In genomic region chr16:19174478-19174877, GRCh38 we compare ENCODE assay signal across 27 cellular contexts. TPM values are rescaled to one million over a fixed set of nuclear protein-coding genes. Genes with fewer than 3 reads are reported as not detected.
A peak's percentile ranks its signal among the peaks of the same experiment; 100 is the strongest.
DNase-seq lines count a peak whose midpoint lies in the region; ATAC-seq, FAIRE-seq and TF ChIP-seq lines count a peak whose summit lies in the region.
"Had no signal": no experiment of that assay in that cellular context is flagged by ENCODE, and none has a peak within 500 bp of the region (broad histone marks: within the 10 kb centered on the region; RNA-seq: fewer than 3 reads in every experiment).

No MANE protein-coding gene starts in this region.

- no peak for TF ChIP-seq CTCF in HepG2 (CRISPR knock-in tag; IDR thresholded peaks at IDR 0.05)
- no peak for TF ChIP-seq CTCF in right lobe of liver (IDR thresholded peaks at IDR 0.05)
- no peak for TF ChIP-seq CTCF in K562 (IDR thresholded peaks at IDR 0.05 in 2 of 3, conservative IDR thresholded peaks at IDR 0.05 in 1 of 3; ENCODE audit: insufficient read depth in 2 of 3, low read depth in 1 of 3, low read length in 3 of 3)

- TF ChIP-seq EP300 in HepG2 (IDR thresholded peaks at IDR 0.05; ENCODE audit: low read depth in 2 of 2, low read length in 2 of 2) (no peak), HepG2 (CRISPR knock-in tag; IDR thresholded peaks at IDR 0.05; ENCODE audit: borderline replicate concordance) (no peak), K562 (IDR thresholded peaks at IDR 0.05; ENCODE audit: low read length) (no peak)

- intact Hi-C loops in HepG2 (cut with micrococcal nuclease; ENCODE audit: unreplicated experiment) (no loop called here), right lobe of liver (cut with DNase I) (loop anchor here in 1 of 2 donors (10.0 kb wide), 1 partner anchor 90 kb away; no protein-coding TSS in a partner anchor), K562 (cut with micrococcal nuclease) (loop anchor here (10.0 kb wide), 1 partner anchor 200 kb away; no protein-coding TSS in a partner anchor)
- intact Hi-C loops in dendritic cell treated with granulocyte-macrophage colony-stimulating factor and Interleukin-4, amounts not matched to agents 40 ng/mL and 50 ng/mL, for 4 days (cut with micrococcal nuclease), result no loop called here

- peak overlapping the region; percentile 75 for H3K27ac Mint-ChIP-seq in dendritic cell treated with granulocyte-macrophage colony-stimulating factor and Interleukin-4, amounts not matched to agents 40 ng/mL and 50 ng/mL, for 4 days
- H3K27ac Mint-ChIP-seq: CD4-positive, alpha-beta memory T cell; CD4-positive, CD25-positive, alpha-beta regulatory T cell; CD8-positive, alpha-beta memory T cell had no signal

- H3K4me2 ChIP-seq in HepG2 (ENCODE audit: low read depth, low read length) (no peak overlapping the region), K562 (ENCODE audit: insufficient read depth, low read length) (no peak overlapping the region)
- H3K4me2 ChIP-seq: A549, BLaER1 had no signal

- H3K36me3 ChIP-seq in HepG2 (replicated peaks in 1 of 2; ENCODE audit: control insufficient read depth in 1 of 2, insufficient read depth in 2 of 2, low read length in 2 of 2), result no peaks in the 10 kb centered on the region
- no peaks in the 10 kb centered on the region for H3K36me3 ChIP-seq in right lobe of liver
- no peaks in the 10 kb centered on the region for H3K36me3 ChIP-seq in K562 (ENCODE audit: control insufficient read depth, insufficient read depth, low read length)
- H3K36me3 ChIP-seq: BE2C, BLaER1 had no signal

- ATAC-seq in HepG2 (no peak), right lobe of liver (no peak), K562 (no peak)
- ATAC-seq: A549, GM12878 had no signal

- no peak overlapping the region for H3K27ac ChIP-seq in HepG2 (ENCODE audit: extremely low read length, insufficient read depth, low read length)
- H3K27ac ChIP-seq in right lobe of liver, result no peak overlapping the region
- H3K27ac ChIP-seq in K562 (ENCODE audit: extremely low read depth, low read depth, low read length), result no peak overlapping the region
- H3K27ac ChIP-seq: 22Rv1, A549, BLaER1 had no signal

- H3K27me3 Mint-ChIP-seq in dendritic cell treated with granulocyte-macrophage colony-stimulating factor and Interleukin-4, amounts not matched to agents 40 ng/mL and 50 ng/mL, for 4 days, result peaks cover 25% of the 10 kb centered on the region

- H3K4me3 Mint-ChIP-seq in dendritic cell treated with granulocyte-macrophage colony-stimulating factor and Interleukin-4, amounts not matched to agents 40 ng/mL and 50 ng/mL, for 4 days, result no peak overlapping the region
- H3K4me3 Mint-ChIP-seq: CD4-positive, alpha-beta memory T cell; CD4-positive, CD25-positive, alpha-beta regulatory T cell; CD8-positive, alpha-beta memory T cell had no signal

- BruUV-seq in HepG2 (replicated peaks; lab: Mats Ljungman, UMichigan), result no TSS peak
- BruUV-seq in K562 (replicated peaks; lab: Mats Ljungman, UMichigan), result no TSS peak

- H3K9me3 Mint-ChIP-seq in dendritic cell treated with granulocyte-macrophage colony-stimulating factor and Interleukin-4, amounts not matched to agents 40 ng/mL and 50 ng/mL, for 4 days, result no peaks in the 10 kb centered on the region
- H3K9me3 Mint-ChIP-seq: CD4-positive, alpha-beta memory T cell; CD4-positive, CD25-positive, alpha-beta regulatory T cell; CD8-positive, alpha-beta memory T cell had no signal

- H4K20me1 ChIP-seq in HepG2 (ENCODE audit: insufficient read depth, low read length) (no peaks in the 10 kb centered on the region), K562 (replicated peaks; ENCODE audit: control insufficient read depth, insufficient read depth, low read length) (no peaks in the 10 kb centered on the region; the same call in 1 of the 2 replicates)
- H4K20me1 ChIP-seq: BLaER1 had no signal

- WGBS in HepG2 (ENCODE audit: low lambda C conversion rate), result 49% methylated on average over 3 of the region's 3 CpGs
- WGBS in right lobe of liver (ENCODE audit: insufficient coverage, low coverage, low lambda C conversion rate, missing lambda C conversion rate), result 93% methylated on average over 3 of the region's 3 CpGs
- WGBS in K562 (ENCODE audit: insufficient coverage, low coverage, missing lambda C conversion rate), result 3% methylated on average over 3 of the region's 3 CpGs

- no peaks in the 10 kb centered on the region for H3K9me1 ChIP-seq in K562 (ENCODE audit: control insufficient read depth, insufficient read depth, low read length)

- H3K9me3 ChIP-seq in HepG2 (ENCODE audit: low read length) (no peaks in the 10 kb centered on the region), right lobe of liver (no peaks in the 10 kb centered on the region), K562 (replicated peaks; ENCODE audit: control insufficient read depth, insufficient read depth, low read depth, low read length) (no peaks in the 10 kb centered on the region)
- H3K9me3 ChIP-seq: A549, BE2C, BLaER1 had no signal

- TF ChIP-seq POLR2A in HepG2 (IDR thresholded peaks at IDR 0.05; ENCODE audit: insufficient read depth in 1 of 2, low read depth in 2 of 2, low read length in 2 of 2) (no peak), right lobe of liver (IDR thresholded peaks at IDR 0.05) (no peak), K562 (conservative IDR thresholded peaks at IDR 0.05) (no peak)

- H3K9ac ChIP-seq in HepG2 (ENCODE audit: insufficient read depth, low read depth, low read length), result no peak overlapping the region
- no peak overlapping the region for H3K9ac ChIP-seq in K562 (ENCODE audit: insufficient read depth in 1 of 2, low read depth in 2 of 2, low read length in 2 of 2)
- H3K9ac ChIP-seq: BLaER1 had no signal

- no peaks in the 10 kb centered on the region for H3K79me2 ChIP-seq in HepG2 (ENCODE audit: insufficient read depth, low read length)
- H3K79me2 ChIP-seq in K562 (ENCODE audit: control insufficient read depth, insufficient read depth, low read length), result no peaks in the 10 kb centered on the region

- in situ Hi-C loops in HepG2 (cut with HindIII; ENCODE audit: extremely low pct_ligation_motif_present, low pct_unique_long_range_greater_than_20kb) (no loop called here), K562 (cut with MboI) (loop anchor here (10.0 kb wide), 1 partner anchor 200 kb away; no protein-coding TSS in a partner anchor)

- DNase-seq in HepG2 (ENCODE audit: low spot score), result no peak
- no peak for DNase-seq in right lobe of liver
- DNase-seq in K562 (ENCODE audit: extremely low read depth in 1 of 4, low spot score in 3 of 4), result no peak
- no peak for DNase-seq in MV-4-11 (lab: John Stamatoyannopoulos, UW)
- no peak for DNase-seq in NCI-H2196 treated with DMSO at 0.1 percent for 48 hours (lab: John Stamatoyannopoulos, UW; ENCODE audit: unreplicated experiment)
- DNase-seq: AML-193; BE2C; C1 segment of cervical spinal cord; CD4-positive, alpha-beta memory T cell; CD4-positive, CD25-positive, alpha-beta regulatory T cell; CD8-positive, alpha-beta memory T cell; COR-L47; DMS 273 treated with DMSO at 0.1 percent for 48 hours; DMS153; DMS53; DMS79; DND-41; EL; GDM1 had no signal

- CTCF ChIA-PET in HepG2 (lab: Yijun Ruan, JAX; ENCODE audit: low intra/inter-chr PET ratio, low total read pairs) (no interaction called here), K562 (lab: Yijun Ruan, JAX; ENCODE audit: low intra/inter-chr PET ratio) (interaction anchor here (0.7 kb wide), 1 partner anchor 155 kb away, joined by 3 read pairs; no protein-coding TSS in a partner anchor)

- peaks cover 64% of the 10 kb centered on the region for H3K4me1 Mint-ChIP-seq in dendritic cell treated with granulocyte-macrophage colony-stimulating factor and Interleukin-4, amounts not matched to agents 40 ng/mL and 50 ng/mL, for 4 days (ENCODE audit: low read depth)
- H3K4me1 Mint-ChIP-seq: CD4-positive, CD25-positive, alpha-beta regulatory T cell had no signal

- no peak overlapping the region for H2AFZ ChIP-seq in HepG2 (ENCODE audit: low read length)
- H2AFZ ChIP-seq in K562 (ENCODE audit: low read depth, low read length), result no peak overlapping the region

- POLR2A ChIA-PET in HepG2 (lab: Yijun Ruan, JAX), result no interaction called here
- POLR2A ChIA-PET in K562 (lab: Yijun Ruan, JAX), result interaction anchor here (0.8 kb wide), 1 partner anchor 11 kb away, joined by 3 read pairs; no protein-coding TSS in a partner anchor

- no peak for TF ChIP-seq RAD21 in HepG2 (CRISPR knock-in tag; IDR thresholded peaks at IDR 0.05)
- no peak for TF ChIP-seq RAD21 in K562 (CRISPR knock-in tag; conservative IDR thresholded peaks at IDR 0.05 in 1 of 2, IDR thresholded peaks at IDR 0.05 in 1 of 2)

- peaks cover 54% of the 10 kb centered on the region for H3K36me3 Mint-ChIP-seq in dendritic cell treated with granulocyte-macrophage colony-stimulating factor and Interleukin-4, amounts not matched to agents 40 ng/mL and 50 ng/mL, for 4 days (ENCODE audit: low read depth)
- H3K36me3 Mint-ChIP-seq: CD4-positive, CD25-positive, alpha-beta regulatory T cell; CD8-positive, alpha-beta memory T cell had no signal

- H3K4me3 ChIP-seq in HepG2 (replicated peaks in 1 of 3; ENCODE audit: insufficient read depth in 1 of 3, low read depth in 2 of 3, low read length in 3 of 3) (no peak overlapping the region), right lobe of liver (no peak overlapping the region), K562 (no peak overlapping the region)
- H3K4me3 ChIP-seq: A549, BLaER1, GM12878 had no signal

- H3K27me3 ChIP-seq in HepG2 (ENCODE audit: control insufficient read depth in 1 of 2, insufficient read depth in 2 of 2, low read length in 2 of 2) (peaks cover 5 to 36% of the 10 kb centered on the region in 2 experiments), right lobe of liver (no peaks in the 10 kb centered on the region), K562 (ENCODE audit: control insufficient read depth in 2 of 2, insufficient read depth in 2 of 2, low read length in 2 of 2) (peaks cover 55 to 65% of the 10 kb centered on the region in 2 experiments)

- H3K4me1 ChIP-seq in HepG2 (ENCODE audit: insufficient read depth, low read length), result peaks cover 15% of the 10 kb centered on the region
- H3K4me1 ChIP-seq in right lobe of liver, result no peaks in the 10 kb centered on the region
- H3K4me1 ChIP-seq in K562 (replicated peaks in 1 of 2; ENCODE audit: control insufficient read depth in 2 of 2, insufficient read depth in 2 of 2, low read length in 2 of 2), result no peaks in the 10 kb centered on the region; a peak in 1 of 5 replicates
- H3K4me1 ChIP-seq: A549, BE2C, BLaER1 had no signal

- FAIRE-seq in HepG2 (lab: Jason Lieb, UNC) (no peak), K562 (lab: Jason Lieb, UNC) (no peak)
- FAIRE-seq: A549, GM12878, GM12892, GM18507 had no signal

RNA-seq across cellular contexts. Expression of gene SYT17, which starts 6.4 kb away (rescaled TPM):
- 0.14 TPM in 1 of 2 replicates, not detected in the other for total RNA-seq in HepG2 (2016; rRNA removed; fragmentation: Illumina TruSeq; extraction: Trizol)
- not detected in 2 replicates for total RNA-seq in HepG2 (2016; cell fraction: cytosol; rRNA removed; fragmentation: Illumina TruSeq; extraction: Trizol; ENCODE audit: low read depth)
- total RNA-seq in HepG2 (2016; cell fraction: insoluble cytoplasmic fraction; rRNA removed; fragmentation: Illumina TruSeq; extraction: Trizol), result not detected in 2 replicates
- total RNA-seq in HepG2 (2016; cell fraction: membrane; rRNA removed; fragmentation: Illumina TruSeq; extraction: Trizol), result not detected in 2 replicates
- total RNA-seq in HepG2 (2016; cell fraction: nucleus; rRNA removed; fragmentation: Illumina TruSeq; extraction: Trizol), result 0.34 TPM in 1 of 2 replicates, not detected in the other
- polyA plus RNA-seq in HepG2 (2011; rRNA removed), result 0.44 and 0.85 TPM in 2 replicates
- polyA plus RNA-seq in HepG2 (2011; cell fraction: cytosol; rRNA removed), result 0.12 and 0.22 TPM in 2 replicates
- polyA plus RNA-seq in HepG2 (2011; cell fraction: nucleus; rRNA removed), result 0.50 and 1.0 TPM in 2 replicates
- 0.07 TPM in 1 of 2 replicates, not detected in the other for polyA plus RNA-seq in HepG2 (2012)
- polyA plus RNA-seq in HepG2 (2016; cell fraction: cytosol; fragmentation: Illumina TruSeq; extraction: Trizol; ENCODE audit: low read depth), result 0.08 TPM in 1 of 2 replicates, not detected in the other
- polyA plus RNA-seq in HepG2 (2016; cell fraction: insoluble cytoplasmic fraction; fragmentation: Illumina TruSeq; extraction: Trizol; ENCODE audit: low read depth), result not detected in 2 replicates
- polyA plus RNA-seq in HepG2 (2016; cell fraction: membrane; fragmentation: Illumina TruSeq; extraction: Trizol; ENCODE audit: low read depth), result 0.16 TPM in 1 of 2 replicates, not detected in the other
- 0.67 TPM in 1 of 2 replicates, not detected in the other for polyA plus RNA-seq in HepG2 (2016; cell fraction: nucleus; fragmentation: Illumina TruSeq; extraction: Trizol; ENCODE audit: insufficient read depth, low read depth)
- 0.56 and 0.72 TPM in 2 replicates for polyA minus RNA-seq in HepG2 (2011; rRNA and poly(A)+ RNA removed; ENCODE audit: low replicate concordance)
- not detected in 2 replicates for polyA minus RNA-seq in HepG2 (2011; cell fraction: cytosol; rRNA and poly(A)+ RNA removed)
- 0.13 and 1.1 TPM in 2 replicates for polyA minus RNA-seq in HepG2 (2011; cell fraction: nucleus; rRNA and poly(A)+ RNA removed)
- 10 to 100 TPM in 3 of 6 experiments, 1 to 10 TPM in 3; 8.2 to 14.1 (median 9.5) TPM for total RNA-seq in right lobe of liver
- total RNA-seq in K562 (2011; cell fraction: chromatin; rRNA removed; ENCODE audit: low replicate concordance), result not detected in 2 replicates
- not detected in 2 replicates for total RNA-seq in K562 (2011; cell fraction: nucleolus; rRNA removed)
- not detected in 2 replicates for total RNA-seq in K562 (2011; cell fraction: nucleoplasm; rRNA removed)
- not detected in 2 replicates for total RNA-seq in K562 (2014; rRNA removed)
- total RNA-seq in K562 (2014; rRNA removed; fragmentation: Illumina TruSeq; extraction: Trizol), result not detected in 2 replicates
- not detected in 2 replicates for total RNA-seq in K562 (2015; rRNA removed; fragmentation: Illumina TruSeq; extraction: Trizol)
- not detected in 2 replicates for total RNA-seq in K562 (2021)
- polyA plus RNA-seq in K562 (2011; rRNA removed), result not detected in 2 replicates
- not detected in 2 replicates for polyA plus RNA-seq in K562 (2011; cell fraction: cytosol; rRNA removed)
- not detected in 2 replicates for polyA plus RNA-seq in K562 (2011; cell fraction: nucleus; rRNA removed)
- 0.11 TPM in 1 of 2 replicates, not detected in the other for polyA plus RNA-seq in K562 (2012)
- polyA plus RNA-seq in K562 (2014; fragmentation: Illumina TruSeq; extraction: Trizol), result not detected in 2 replicates
- not detected for polyA plus RNA-seq in K562 (2014; fragmentation: Nextera tagmentation; extraction: Ambion mirVana)
- not detected in 2 replicates for polyA plus RNA-seq in K562 (2014; rRNA removed)
- polyA minus RNA-seq in K562 (2011; rRNA and poly(A)+ RNA removed), result not detected in 2 replicates
- polyA minus RNA-seq in K562 (2011; cell fraction: cytosol; rRNA and poly(A)+ RNA removed), result not detected in 2 replicates
- polyA minus RNA-seq in K562 (2011; cell fraction: nucleus; rRNA and poly(A)+ RNA removed), result not detected in 2 replicates
- total RNA-seq: CD4-positive, alpha-beta memory T cell; CD4-positive, CD25-positive, alpha-beta regulatory T cell; CD8-positive, alpha-beta memory T cell; G401 had no signal
- polyA plus RNA-seq: CD4-positive, alpha-beta memory T cell; CD8-positive, alpha-beta memory T cell had no signal

Comparison
In these comparisons a context has a peak if more than half of its experiments do, and no peak if none do; other contexts are left out.
1. Of the 241 proteins assayed by ChIP-seq in both HepG2 and K562: peak only in HepG2: CHD4; only in K562: none; in both: none; in neither: 240.